ENCODE assay signal across 1 cellular context in genomic region chr20:49985617-49986016, GRCh38.
TF ChIP-seq lines count a peak whose summit lies in the region.

No MANE protein-coding gene starts in this region.

TF ChIP-seq in IMR-90, 13 proteins besides CTCF, POLR2A, EP300 and RAD21:
- TF ChIP-seq MAZ (IDR thresholded peaks at IDR 0.05; ENCODE audit: borderline replicate concordance, low read depth, low read length) = no peak
- TF ChIP-seq CHD1 (IDR thresholded peaks at IDR 0.05; ENCODE audit: low read depth, low read length) = no peak
- TF ChIP-seq USF2 (IDR thresholded peaks at IDR 0.05; ENCODE audit: low read depth, low read length) = no peak
- TF ChIP-seq CEBPB (IDR thresholded peaks at IDR 0.05; ENCODE audit: low read depth, low read length) = no peak
- TF ChIP-seq NFE2L2 (IDR thresholded peaks at IDR 0.05; ENCODE audit: low read depth, low read length) = no peak
- TF ChIP-seq MXI1 (IDR thresholded peaks at IDR 0.05; ENCODE audit: borderline replicate concordance, low read depth, low read length) = no peak
- TF ChIP-seq SMC3 (IDR thresholded peaks at IDR 0.05; ENCODE audit: low read depth, low read length) = no peak
- no peak for TF ChIP-seq FOS (IDR thresholded peaks at IDR 0.05; ENCODE audit: low read depth, low read length)
- TF ChIP-seq RCOR1 (IDR thresholded peaks at IDR 0.05; ENCODE audit: insufficient replicate concordance, low read length) = no peak
- no peak for TF ChIP-seq MAFK (IDR thresholded peaks at IDR 0.05; ENCODE audit: low read depth, low read length)
- no peak for TF ChIP-seq BHLHE40 (IDR thresholded peaks at IDR 0.05; ENCODE audit: low read depth, low read length)
- TF ChIP-seq ELK1 (IDR thresholded peaks at IDR 0.05; ENCODE audit: borderline replicate concordance, low read depth, low read length) = no peak
- TF ChIP-seq RFX5 (IDR thresholded peaks at IDR 0.05; ENCODE audit: low read depth, low read length) = no peak
TF ChIP-seq in IMR-90: peak in this region for 0.
